1 cellular context compared by ENCODE assay signal in the genomic region with DNA sequence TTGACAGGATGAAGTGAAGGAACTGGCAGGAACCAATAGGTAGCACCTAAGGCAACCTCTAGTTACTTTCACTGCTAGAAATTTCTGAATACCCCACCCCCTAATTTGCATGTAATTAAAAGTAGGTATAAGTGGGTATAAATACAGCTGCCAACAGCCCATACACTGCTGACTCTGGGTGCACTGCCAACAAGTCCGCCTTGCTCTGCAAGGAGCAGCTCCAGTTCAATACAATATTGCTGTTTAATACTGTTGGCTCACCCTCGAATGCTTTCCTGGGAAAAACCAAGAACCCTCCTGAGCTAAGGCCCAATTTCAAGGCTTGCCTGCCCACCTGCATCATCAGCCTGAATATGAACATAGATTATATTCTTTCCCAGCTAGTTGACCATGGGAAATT.
TF ChIP-seq lines count a peak whose summit lies in the region.

No MANE protein-coding gene starts in this region.

TF ChIP-seq in A549, 52 proteins besides CTCF, POLR2A, EP300 and RAD21 (continued from another document):
- TF ChIP-seq, protein P1, sequence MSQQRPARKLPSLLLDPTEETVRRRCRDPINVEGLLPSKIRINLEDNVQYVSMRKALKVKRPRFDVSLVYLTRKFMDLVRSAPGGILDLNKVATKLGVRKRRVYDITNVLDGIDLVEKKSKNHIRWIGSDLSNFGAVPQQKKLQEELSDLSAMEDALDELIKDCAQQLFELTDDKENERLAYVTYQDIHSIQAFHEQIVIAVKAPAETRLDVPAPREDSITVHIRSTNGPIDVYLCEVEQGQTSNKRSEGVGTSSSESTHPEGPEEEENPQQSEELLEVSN (IDR thresholded peaks at IDR 0.05; ENCODE audit: borderline replicate concordance, low read depth) = no peak
- no peak for TF ChIP-seq CBX2 (IDR thresholded peaks at IDR 0.05; ENCODE audit: borderline replicate concordance, low read depth)
- no peak for TF ChIP-seq HOXB5 (CRISPR knock-in tag; IDR thresholded peaks at IDR 0.05)
- TF ChIP-seq CBX8 (IDR thresholded peaks at IDR 0.05) = no peak
- TF ChIP-seq MYC (IDR thresholded peaks at IDR 0.05; ENCODE audit: borderline replicate concordance, low read length) = no peak
